ENCODE assay signal across 9 cellular contexts in genomic region chr1:8238141-8239038, GRCh38.
DNase-seq lines count a peak whose midpoint lies in the region; ATAC-seq and TF ChIP-seq lines count a peak whose summit lies in the region.
"Had no signal": no experiment of that assay in that cellular context is flagged by ENCODE, and none has a peak within 500 bp of the region (broad histone marks: within the 10 kb centered on the region; RNA-seq: fewer than 3 reads in every experiment).

No MANE protein-coding gene starts in this region.

- POLR2A ChIA-PET in BJ (lab: Charles Lee), result no interaction called here

- CTCF ChIA-PET in BJ (lab: Yijun Ruan, JAX), result interaction anchor here (0.6 to 1.5 kb wide), 8 partner anchors 40 to 224 kb away, joined by 3 to 7 read pairs (median 4); no protein-coding TSS in a partner anchor

- ATAC-seq in stimulated activated naive CD8-positive, alpha-beta T cell treated with anti-CD3 and anti-CD28 coated beads, Interleukin-15, Interleukin-2, amounts not matched to agents 100 U/mL and 50 U/mL, for 24 hours, result no peak
- ATAC-seq: stimulated activated effector memory CD8-positive, alpha-beta T cell treated with anti-CD3 and anti-CD28 coated beads, Interleukin-12 subunit alpha, Interleukin-12 subunit beta, amount 100 ng/mL, for 72 hours had no signal

- H3K9ac ChIP-seq in duodenal mucosa (ENCODE audit: low read depth in 1 of 2, low read length in 2 of 2) (no peak overlapping the region), mucosa of rectum (ENCODE audit: low read depth in 1 of 2, low read length in 2 of 2) (peak overlapping the region in 1 of 2 donors; percentile 42)

- H3K4me3 ChIP-seq in BJ (ENCODE audit: low read depth, low read length) (no peak overlapping the region), duodenal mucosa (ENCODE audit: low read depth in 1 of 2, low read length in 2 of 2) (no peak overlapping the region), mucosa of rectum (ENCODE audit: low read length in 2 of 2) (no peak overlapping the region)

- H3K27ac ChIP-seq in duodenal mucosa (ENCODE audit: low read depth, low read length) (peak overlapping the region; percentile 2), mucosa of rectum (ENCODE audit: low read depth in 2 of 2, low read length in 2 of 2) (peak overlapping the region; percentile 81 to 88)

- TF ChIP-seq CTCF in BJ (IDR thresholded peaks at IDR 0.05; ENCODE audit: insufficient read depth, low read depth, low read length), result no peak

- DNase-seq in BJ (ENCODE audit: low read depth) (peak; percentile 83), NCI-H460 (ENCODE audit: extremely low read depth, low read depth) (peak; percentile 87), NCI-H774 (lab: John Stamatoyannopoulos, UW) (no peak)
- no peak for DNase-seq in stimulated activated CD4-positive, alpha-beta T cell treated with anti-CD3 and anti-CD28 coated beads, Interleukin-1b, Interleukin-23, amount 100 ng/mL, for 48 hours
- no peak for DNase-seq in stimulated activated CD4-positive, alpha-beta T cell treated with anti-CD3 and anti-CD28 coated beads, Interleukin-4, amount 100 ng/mL, for 1 hour
- no peak for DNase-seq in stimulated activated naive CD8-positive, alpha-beta T cell treated with anti-CD3 and anti-CD28 coated beads, Interleukin-15, Interleukin-2, amounts not matched to agents 100 U/mL and 50 U/mL, for 24 hours

- H3K36me3 ChIP-seq in BJ (ENCODE audit: control insufficient read depth, insufficient read depth, low read length), result no peaks in the 10 kb centered on the region
- H3K36me3 ChIP-seq in duodenal mucosa (ENCODE audit: control insufficient read depth in 1 of 2, insufficient read depth in 2 of 2, low read length in 2 of 2), result no peaks in the 10 kb centered on the region
- no peaks in the 10 kb centered on the region for H3K36me3 ChIP-seq in mucosa of rectum (ENCODE audit: control insufficient read depth in 2 of 2, insufficient read depth in 2 of 2, low read length in 2 of 2)

- H3K27me3 ChIP-seq in BJ (ENCODE audit: control insufficient read depth, insufficient read depth, low read length), result no peaks in the 10 kb centered on the region
- H3K27me3 ChIP-seq in duodenal mucosa (ENCODE audit: control insufficient read depth in 1 of 2, insufficient read depth in 2 of 2, low read length in 2 of 2), result no peaks in the 10 kb centered on the region
- H3K27me3 ChIP-seq in mucosa of rectum (ENCODE audit: control insufficient read depth in 2 of 2, insufficient read depth in 2 of 2, low read length in 2 of 2), result no peaks in the 10 kb centered on the region

- peaks cover 24 to 26% of the 10 kb centered on the region in 2 donors for H3K4me1 ChIP-seq in duodenal mucosa (ENCODE audit: control insufficient read depth in 1 of 2, insufficient read depth in 2 of 2, low read length in 2 of 2)
- peaks cover 15 to 35% of the 10 kb centered on the region in 2 donors for H3K4me1 ChIP-seq in mucosa of rectum (ENCODE audit: control insufficient read depth in 2 of 2, insufficient read depth in 2 of 2, low read length in 2 of 2)

- H3K9me3 ChIP-seq in duodenal mucosa (ENCODE audit: control insufficient read depth in 1 of 2, low read length in 2 of 2) (no peaks in the 10 kb centered on the region), mucosa of rectum (ENCODE audit: control insufficient read depth in 2 of 2, low read length in 2 of 2) (no peaks in the 10 kb centered on the region)

Comparison
In these comparisons a context has a peak if more than half of its experiments do, and no peak if none do; other contexts are left out.
1. DNase-seq: peak in BJ (single experiment) and NCI-H460 (single experiment); none in stimulated activated CD4-positive, alpha-beta T cell treated with anti-CD3 and anti-CD28 coated beads, Interleukin-1b, Interleukin-23, amount 100 ng/mL, for 48 hours (single experiment), stimulated activated CD4-positive, alpha-beta T cell treated with anti-CD3 and anti-CD28 coated beads, Interleukin-4, amount 100 ng/mL, for 1 hour (single experiment), stimulated activated naive CD8-positive, alpha-beta T cell treated with anti-CD3 and anti-CD28 coated beads, Interleukin-15, Interleukin-2, amounts not matched to agents 100 U/mL and 50 U/mL, for 24 hours (single experiment) and NCI-H774 (single experiment).